19 cellular contexts compared by ENCODE assay signal in genomic region chr5:65753189-65753588, GRCh38. TPM values are rescaled to one million over a fixed set of nuclear protein-coding genes. Genes with fewer than 3 reads are reported as not detected.
A peak's percentile ranks its signal among the peaks of the same experiment; 100 is the strongest.
DNase-seq lines count a peak whose midpoint lies in the region; FAIRE-seq and TF ChIP-seq lines count a peak whose summit lies in the region.
"Had no signal": no experiment of that assay in that cellular context is flagged by ENCODE, and none has a peak within 500 bp of the region (broad histone marks: within the 10 kb centered on the region; RNA-seq: fewer than 3 reads in every experiment).

No MANE protein-coding gene starts in this region.

- H3F3A ChIP-seq in MM.1S (ENCODE audit: insufficient read depth, low read length), result no peaks in the 10 kb centered on the region

- H3K4me1 ChIP-seq in astrocyte (ENCODE audit: insufficient read depth, low read length) (no peaks in the 10 kb centered on the region), MM.1S (ENCODE audit: low read length) (no peaks in the 10 kb centered on the region)
- H3K4me1 ChIP-seq: BE2C had no signal

- peak; percentile 14 for DNase-seq in Daoy (ENCODE audit: low read depth)
- DNase-seq in NCI-H146 treated with DMSO at 0.1 percent for 48 hours (lab: John Stamatoyannopoulos, UW; ENCODE audit: unreplicated experiment), result peak; percentile 13
- DNase-seq in astrocyte (ENCODE audit: low read depth), result peak; percentile 12
- peak; percentile 43 for DNase-seq in renal cortical epithelial cell (ENCODE audit: low read depth)
- no peak for DNase-seq in activated CD4-positive, alpha-beta memory T cell treated with anti-CD3 and anti-CD28 coated beads, Interleukin-2, amount 10 ng/mL, durations not matched to agents 7 days and 5 days
- DNase-seq in MM.1S, result no peak
- DNase-seq: BE2C; C1 segment of cervical spinal cord; CD4-positive, CD25-positive, alpha-beta regulatory T cell; CD8-positive, alpha-beta memory T cell; COR-L47; DMS 273 treated with DMSO at 0.1 percent for 48 hours; DMS53; DND-41; GM23248 had no signal

- CTCF ChIA-PET in activated CD4-positive, alpha-beta memory T cell treated with anti-CD3 and anti-CD28 coated beads, Interleukin-2, amount 10 ng/mL, durations not matched to agents 7 days and 5 days (lab: Charles Lee), result no interaction called here

- no peaks in the 10 kb centered on the region for H3K9me2 ChIP-seq in MM.1S (replicated peaks; ENCODE audit: insufficient read depth, low read length)

- H3K79me2 ChIP-seq in astrocyte (ENCODE audit: insufficient read depth, low read length) (peaks cover 80% of the 10 kb centered on the region), MM.1S (ENCODE audit: low read length) (no peaks in the 10 kb centered on the region)

- no peaks in the 10 kb centered on the region for H3K36me3 ChIP-seq in astrocyte (ENCODE audit: insufficient read depth, low read length)
- H3K36me3 ChIP-seq in MM.1S (replicated peaks; ENCODE audit: insufficient read depth, low read length), result no peaks in the 10 kb centered on the region
- H3K36me3 ChIP-seq: BE2C, HAP-1 had no signal

- H3K27me3 Mint-ChIP-seq in astrocyte (ENCODE audit: low read depth, unreplicated experiment), result no peaks in the 10 kb centered on the region
- H3K27me3 Mint-ChIP-seq in activated CD4-positive, alpha-beta memory T cell treated with anti-CD3 and anti-CD28 coated beads, Interleukin-2, amount 10 ng/mL, durations not matched to agents 7 days and 5 days, result no peaks in the 10 kb centered on the region
- H3K27me3 Mint-ChIP-seq: CD4-positive, CD25-positive, alpha-beta regulatory T cell had no signal

- H3K27ac ChIP-seq in astrocyte (ENCODE audit: low read depth, low read length) (no peak overlapping the region), MM.1S (ENCODE audit: low read length) (no peak overlapping the region)
- H3K27ac ChIP-seq: GM23248 had no signal

- TF ChIP-seq CTCF in astrocyte (IDR thresholded peaks at IDR 0.05; ENCODE audit: insufficient read depth, low read depth, low read length) (no peak), MM.1S (IDR thresholded peaks at IDR 0.05; ENCODE audit: low read length) (no peak)

- H4K20me1 ChIP-seq in astrocyte (ENCODE audit: insufficient read depth, low read length), result peaks cover 50% of the 10 kb centered on the region
- H4K20me1 ChIP-seq in MM.1S (ENCODE audit: insufficient read depth, low read length), result no peaks in the 10 kb centered on the region

- H3K4me3 ChIP-seq in astrocyte (ENCODE audit: insufficient read depth, low read depth, low read length) (no peak overlapping the region), MM.1S (ENCODE audit: low read length) (no peak overlapping the region)
- H3K4me3 ChIP-seq: GM23248, HAP-1 had no signal

- H3K4me1 Mint-ChIP-seq in astrocyte (ENCODE audit: low read depth, unreplicated experiment), result peaks cover 12% of the 10 kb centered on the region
- H3K4me1 Mint-ChIP-seq in activated CD4-positive, alpha-beta memory T cell treated with anti-CD3 and anti-CD28 coated beads, Interleukin-2, amount 10 ng/mL, durations not matched to agents 7 days and 5 days, result no peaks in the 10 kb centered on the region
- H3K4me1 Mint-ChIP-seq: CD4-positive, CD25-positive, alpha-beta regulatory T cell; CD8-positive, alpha-beta memory T cell had no signal

- H2AFZ ChIP-seq in astrocyte (ENCODE audit: low read depth, low read length) (no peak overlapping the region), MM.1S (ENCODE audit: low read length) (no peak overlapping the region)
- H2AFZ ChIP-seq: GM23248 had no signal

- no peaks in the 10 kb centered on the region for H3K36me3 Mint-ChIP-seq in astrocyte (ENCODE audit: low read depth, unreplicated experiment)
- H3K36me3 Mint-ChIP-seq in activated CD4-positive, alpha-beta memory T cell treated with anti-CD3 and anti-CD28 coated beads, Interleukin-2, amount 10 ng/mL, durations not matched to agents 7 days and 5 days (ENCODE audit: low read depth), result no peaks in the 10 kb centered on the region
- H3K36me3 Mint-ChIP-seq: CD4-positive, CD25-positive, alpha-beta regulatory T cell; CD8-positive, alpha-beta memory T cell had no signal

- no peak for FAIRE-seq in astrocyte (lab: Jason Lieb, UNC)
- FAIRE-seq: G401.6, GM12891, HepG2 had no signal

- H3K27me3 ChIP-seq in astrocyte (ENCODE audit: insufficient read depth, low read length) (no peaks in the 10 kb centered on the region), MM.1S (replicated peaks; ENCODE audit: insufficient read depth, low read length) (no peaks in the 10 kb centered on the region)
- H3K27me3 ChIP-seq: BE2C had no signal

- POLR2A ChIA-PET in activated CD4-positive, alpha-beta memory T cell treated with anti-CD3 and anti-CD28 coated beads, Interleukin-2, amount 10 ng/mL, durations not matched to agents 7 days and 5 days (lab: Charles Lee), result no interaction called here

- H3K9me3 ChIP-seq in astrocyte (ENCODE audit: insufficient read depth, low read depth, low read length), result no peaks in the 10 kb centered on the region
- no peaks in the 10 kb centered on the region for H3K9me3 ChIP-seq in MM.1S (replicated peaks; ENCODE audit: insufficient read depth, low read length)
- H3K9me3 ChIP-seq: BE2C, HAP-1 had no signal

- H3K9ac ChIP-seq in astrocyte (ENCODE audit: low read length) (no peak overlapping the region), MM.1S (ENCODE audit: low read length) (no peak overlapping the region)
- H3K9ac ChIP-seq: GM23248 had no signal

- no peak overlapping the region for H3K27ac Mint-ChIP-seq in astrocyte (ENCODE audit: unreplicated experiment)
- no peak overlapping the region for H3K27ac Mint-ChIP-seq in activated CD4-positive, alpha-beta memory T cell treated with anti-CD3 and anti-CD28 coated beads, Interleukin-2, amount 10 ng/mL, durations not matched to agents 7 days and 5 days
- H3K27ac Mint-ChIP-seq: CD4-positive, CD25-positive, alpha-beta regulatory T cell; CD8-positive, alpha-beta memory T cell had no signal

- no peak overlapping the region for H3K4me2 ChIP-seq in astrocyte (ENCODE audit: low read length)
- no peak overlapping the region for H3K4me2 ChIP-seq in MM.1S (ENCODE audit: low read depth, low read length)

- no peaks in the 10 kb centered on the region for H3K9me3 Mint-ChIP-seq in astrocyte (ENCODE audit: unreplicated experiment)
- no peaks in the 10 kb centered on the region for H3K9me3 Mint-ChIP-seq in activated CD4-positive, alpha-beta memory T cell treated with anti-CD3 and anti-CD28 coated beads, Interleukin-2, amount 10 ng/mL, durations not matched to agents 7 days and 5 days
- H3K9me3 Mint-ChIP-seq: CD8-positive, alpha-beta memory T cell had no signal

- no peak overlapping the region for H3K4me3 Mint-ChIP-seq in astrocyte (ENCODE audit: unreplicated experiment)
- no peak overlapping the region for H3K4me3 Mint-ChIP-seq in activated CD4-positive, alpha-beta memory T cell treated with anti-CD3 and anti-CD28 coated beads, Interleukin-2, amount 10 ng/mL, durations not matched to agents 7 days and 5 days
- H3K4me3 Mint-ChIP-seq: CD4-positive, CD25-positive, alpha-beta regulatory T cell; CD8-positive, alpha-beta memory T cell had no signal

RNA-seq across cellular contexts. Expression of gene NLN, which starts 31.2 kb away (rescaled TPM):
- 43.8 and 44.2 TPM in 2 replicates for total RNA-seq in Daoy (2014; rRNA removed; shearing (Covaris generic))
- 59.3 and 65.2 TPM in 2 replicates for total RNA-seq in astrocyte
- 67.6 and 69.8 TPM in 2 replicates for total RNA-seq in renal cortical epithelial cell
- 1 to 10 TPM; 7.6 to 8.0 TPM for total RNA-seq in activated CD4-positive, alpha-beta memory T cell treated with anti-CD3 and anti-CD28 coated beads, Interleukin-2, amount 10 ng/mL, durations not matched to agents 7 days and 5 days

RNA-seq across cellular contexts. Expression of gene SGTB, which starts 31.3 kb away (rescaled TPM):
- total RNA-seq in Daoy (2014; rRNA removed; shearing (Covaris generic)), result 7.7 and 9.9 TPM in 2 replicates
- total RNA-seq in astrocyte (29.5 and 31.7 TPM in 2 replicates), renal cortical epithelial cell (10.0 and 13.5 TPM in 2 replicates)
- 10 to 100 TPM; 19.7 to 23.0 TPM for total RNA-seq in activated CD4-positive, alpha-beta memory T cell treated with anti-CD3 and anti-CD28 coated beads, Interleukin-2, amount 10 ng/mL, durations not matched to agents 7 days and 5 days

Comparison
In these comparisons a context has a peak if more than half of its experiments do, and no peak if none do; other contexts are left out.
1. DNase-seq: peak in Daoy (single experiment), NCI-H146 treated with DMSO at 0.1 percent for 48 hours (single experiment), astrocyte (single experiment) and renal cortical epithelial cell (single experiment); none in activated CD4-positive, alpha-beta memory T cell treated with anti-CD3 and anti-CD28 coated beads, Interleukin-2, amount 10 ng/mL, durations not matched to agents 7 days and 5 days (single experiment) and MM.1S (single experiment).